Comparison of ENCODE assay signal across 1 cellular context in the genomic region with DNA sequence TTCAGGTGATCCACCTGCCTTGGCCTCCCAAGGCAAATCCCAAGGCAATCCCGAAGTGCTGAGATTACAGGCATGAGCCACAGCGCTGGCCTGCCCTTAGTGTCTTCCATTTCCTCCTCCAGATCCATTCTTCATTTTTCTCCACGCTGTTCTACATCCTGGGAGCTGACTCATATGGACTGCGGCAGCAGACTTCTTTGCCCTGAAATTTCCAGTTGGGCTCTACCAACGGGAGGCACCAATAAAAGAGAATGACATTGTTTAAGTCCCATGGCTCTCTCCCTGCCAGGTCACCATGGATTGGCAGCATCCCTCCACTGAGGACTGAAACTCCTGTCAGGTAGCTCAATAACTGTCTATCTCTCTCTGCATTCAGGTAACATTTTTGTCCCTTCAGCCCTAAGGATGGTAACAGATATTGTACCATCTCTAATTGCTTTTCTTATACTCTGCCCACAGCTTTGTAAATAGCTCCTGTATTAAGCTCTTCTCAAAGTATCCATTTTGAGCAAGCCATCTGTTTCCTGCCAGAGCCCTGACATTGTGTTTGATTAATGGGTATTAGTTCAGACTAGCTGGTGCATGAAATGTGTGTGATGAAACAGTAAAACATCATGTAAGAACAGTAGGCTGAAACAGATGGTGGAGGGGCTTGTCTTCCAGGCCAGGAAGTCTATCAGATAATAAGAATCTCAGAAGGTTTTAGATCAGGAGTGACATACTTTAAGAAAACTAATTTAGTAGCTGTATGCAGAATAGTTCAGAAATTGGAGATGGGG.
A peak's percentile ranks its signal among the peaks of the same experiment; 100 is the strongest.
TF ChIP-seq lines count a peak whose summit lies in the region.

No MANE protein-coding gene starts in this region.

TF ChIP-seq in HEK293, 187 proteins besides CTCF, POLR2A, EP300 and RAD21 (continued from another document):
- TF ChIP-seq, protein P1, sequence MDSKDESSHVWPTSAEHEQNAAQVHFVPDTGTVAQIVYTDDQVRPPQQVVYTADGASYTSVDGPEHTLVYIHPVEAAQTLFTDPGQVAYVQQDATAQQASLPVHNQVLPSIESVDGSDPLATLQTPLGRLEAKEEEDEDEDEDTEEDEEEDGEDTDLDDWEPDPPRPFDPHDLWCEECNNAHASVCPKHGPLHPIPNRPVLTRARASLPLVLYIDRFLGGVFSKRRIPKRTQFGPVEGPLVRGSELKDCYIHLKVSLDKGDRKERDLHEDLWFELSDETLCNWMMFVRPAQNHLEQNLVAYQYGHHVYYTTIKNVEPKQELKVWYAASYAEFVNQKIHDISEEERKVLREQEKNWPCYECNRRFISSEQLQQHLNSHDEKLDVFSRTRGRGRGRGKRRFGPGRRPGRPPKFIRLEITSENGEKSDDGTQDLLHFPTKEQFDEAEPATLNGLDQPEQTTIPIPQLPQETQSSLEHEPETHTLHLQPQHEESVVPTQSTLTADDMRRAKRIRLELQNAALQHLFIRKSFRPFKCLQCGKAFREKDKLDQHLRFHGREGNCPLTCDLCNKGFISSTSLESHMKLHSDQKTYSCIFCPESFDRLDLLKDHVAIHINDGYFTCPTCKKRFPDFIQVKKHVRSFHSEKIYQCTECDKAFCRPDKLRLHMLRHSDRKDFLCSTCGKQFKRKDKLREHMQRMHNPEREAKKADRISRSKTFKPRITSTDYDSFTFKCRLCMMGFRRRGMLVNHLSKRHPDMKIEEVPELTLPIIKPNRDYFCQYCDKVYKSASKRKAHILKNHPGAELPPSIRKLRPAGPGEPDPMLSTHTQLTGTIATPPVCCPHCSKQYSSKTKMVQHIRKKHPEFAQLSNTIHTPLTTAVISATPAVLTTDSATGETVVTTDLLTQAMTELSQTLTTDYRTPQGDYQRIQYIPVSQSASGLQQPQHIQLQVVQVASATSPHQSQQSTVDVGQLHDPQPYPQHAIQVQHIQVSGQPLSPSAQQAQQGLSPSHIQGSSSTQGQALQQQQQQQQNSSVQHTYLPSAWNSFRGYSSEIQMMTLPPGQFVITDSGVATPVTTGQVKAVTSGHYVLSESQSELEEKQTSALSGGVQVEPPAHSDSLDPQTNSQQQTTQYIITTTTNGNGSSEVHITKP (tag by site-specific recombination; IDR thresholded peaks at IDR 0.05): peak; percentile 91
- TF ChIP-seq, protein P2, sequence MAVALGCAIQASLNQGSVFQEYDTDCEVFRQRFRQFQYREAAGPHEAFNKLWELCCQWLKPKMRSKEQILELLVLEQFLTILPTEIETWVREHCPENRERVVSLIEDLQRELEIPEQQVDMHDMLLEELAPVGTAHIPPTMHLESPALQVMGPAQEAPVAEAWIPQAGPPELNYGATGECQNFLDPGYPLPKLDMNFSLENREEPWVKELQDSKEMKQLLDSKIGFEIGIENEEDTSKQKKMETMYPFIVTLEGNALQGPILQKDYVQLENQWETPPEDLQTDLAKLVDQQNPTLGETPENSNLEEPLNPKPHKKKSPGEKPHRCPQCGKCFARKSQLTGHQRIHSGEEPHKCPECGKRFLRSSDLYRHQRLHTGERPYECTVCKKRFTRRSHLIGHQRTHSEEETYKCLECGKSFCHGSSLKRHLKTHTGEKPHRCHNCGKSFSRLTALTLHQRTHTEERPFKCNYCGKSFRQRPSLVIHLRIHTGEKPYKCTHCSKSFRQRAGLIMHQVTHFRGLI (tag by site-specific recombination; IDR thresholded peaks at IDR 0.05): peak; percentile 85; the same call in 1 of the 2 replicates
